ENCODE assay signal across 1 cellular context in the genomic region with DNA sequence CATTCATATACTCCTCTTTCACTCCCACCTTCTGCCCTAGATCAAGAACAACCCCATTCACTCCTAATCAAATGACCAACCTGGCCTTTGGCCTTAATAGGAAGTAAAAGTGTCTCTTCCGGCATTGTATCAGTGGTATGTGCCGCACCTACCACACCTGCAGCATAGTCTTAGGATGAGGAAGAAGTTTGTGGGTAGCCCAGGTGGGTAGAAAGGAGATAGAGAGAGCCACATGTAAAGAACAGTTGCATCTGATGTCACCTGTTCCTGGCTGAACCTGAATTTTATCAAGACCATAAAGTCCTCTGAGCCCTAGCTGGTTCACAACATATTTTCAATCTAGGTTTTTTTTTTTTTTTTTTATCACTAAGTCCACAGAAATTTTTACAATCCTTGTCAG.
TF ChIP-seq lines count a peak whose summit lies in the region.

No MANE protein-coding gene starts in this region.

TF ChIP-seq in HepG2, 621 proteins besides CTCF, POLR2A, EP300 and RAD21:
- TF ChIP-seq MTA3 (CRISPR knock-in tag; IDR thresholded peaks at IDR 0.05) (no peak), GTF2F1 (IDR thresholded peaks at IDR 0.05; ENCODE audit: low read length) (no peak), FLYWCH1 (CRISPR knock-in tag; IDR thresholded peaks at IDR 0.05) (no peak), POLR2AphosphoS2 (IDR thresholded peaks at IDR 0.05; ENCODE audit: low read depth, low read length) (no peak), NCOA1 (CRISPR knock-in tag; IDR thresholded peaks at IDR 0.05) (no peak), ATRX (CRISPR knock-in tag; IDR thresholded peaks at IDR 0.05; ENCODE audit: borderline replicate concordance) (no peak), HOXA7 (CRISPR knock-in tag; IDR thresholded peaks at IDR 0.05) (no peak), ZNF761 (CRISPR knock-in tag; conservative IDR thresholded peaks at IDR 0.05) (no peak), NCOR1 (IDR thresholded peaks at IDR 0.05; ENCODE audit: borderline replicate concordance, low read length) (no peak), ZNF407 (CRISPR knock-in tag; IDR thresholded peaks at IDR 0.05; ENCODE audit: not compliant biosample characterization) (no peak), NR2F1 (CRISPR knock-in tag; IDR thresholded peaks at IDR 0.05) (no peak), KLF13 (CRISPR knock-in tag; IDR thresholded peaks at IDR 0.05) (no peak), ZNF510 (CRISPR knock-in tag; IDR thresholded peaks at IDR 0.05; ENCODE audit: low read depth) (no peak), ZNF556 (CRISPR knock-in tag; IDR thresholded peaks at IDR 0.05; ENCODE audit: borderline replicate concordance) (no peak), TAF15 (IDR thresholded peaks at IDR 0.05; ENCODE audit: low read depth, low read length, poor library complexity, severe bottlenecking) (no peak), ZNF687 (CRISPR knock-in tag; IDR thresholded peaks at IDR 0.05) (no peak), NFIB (CRISPR knock-in tag; IDR thresholded peaks at IDR 0.05; ENCODE audit: borderline replicate concordance) (no peak), SMC3 (IDR thresholded peaks at IDR 0.05; ENCODE audit: low read length) (no peak), ATF5 (CRISPR knock-in tag; IDR thresholded peaks at IDR 0.05; ENCODE audit: low read depth) (no peak)
- TF ChIP-seq, protein P1, sequence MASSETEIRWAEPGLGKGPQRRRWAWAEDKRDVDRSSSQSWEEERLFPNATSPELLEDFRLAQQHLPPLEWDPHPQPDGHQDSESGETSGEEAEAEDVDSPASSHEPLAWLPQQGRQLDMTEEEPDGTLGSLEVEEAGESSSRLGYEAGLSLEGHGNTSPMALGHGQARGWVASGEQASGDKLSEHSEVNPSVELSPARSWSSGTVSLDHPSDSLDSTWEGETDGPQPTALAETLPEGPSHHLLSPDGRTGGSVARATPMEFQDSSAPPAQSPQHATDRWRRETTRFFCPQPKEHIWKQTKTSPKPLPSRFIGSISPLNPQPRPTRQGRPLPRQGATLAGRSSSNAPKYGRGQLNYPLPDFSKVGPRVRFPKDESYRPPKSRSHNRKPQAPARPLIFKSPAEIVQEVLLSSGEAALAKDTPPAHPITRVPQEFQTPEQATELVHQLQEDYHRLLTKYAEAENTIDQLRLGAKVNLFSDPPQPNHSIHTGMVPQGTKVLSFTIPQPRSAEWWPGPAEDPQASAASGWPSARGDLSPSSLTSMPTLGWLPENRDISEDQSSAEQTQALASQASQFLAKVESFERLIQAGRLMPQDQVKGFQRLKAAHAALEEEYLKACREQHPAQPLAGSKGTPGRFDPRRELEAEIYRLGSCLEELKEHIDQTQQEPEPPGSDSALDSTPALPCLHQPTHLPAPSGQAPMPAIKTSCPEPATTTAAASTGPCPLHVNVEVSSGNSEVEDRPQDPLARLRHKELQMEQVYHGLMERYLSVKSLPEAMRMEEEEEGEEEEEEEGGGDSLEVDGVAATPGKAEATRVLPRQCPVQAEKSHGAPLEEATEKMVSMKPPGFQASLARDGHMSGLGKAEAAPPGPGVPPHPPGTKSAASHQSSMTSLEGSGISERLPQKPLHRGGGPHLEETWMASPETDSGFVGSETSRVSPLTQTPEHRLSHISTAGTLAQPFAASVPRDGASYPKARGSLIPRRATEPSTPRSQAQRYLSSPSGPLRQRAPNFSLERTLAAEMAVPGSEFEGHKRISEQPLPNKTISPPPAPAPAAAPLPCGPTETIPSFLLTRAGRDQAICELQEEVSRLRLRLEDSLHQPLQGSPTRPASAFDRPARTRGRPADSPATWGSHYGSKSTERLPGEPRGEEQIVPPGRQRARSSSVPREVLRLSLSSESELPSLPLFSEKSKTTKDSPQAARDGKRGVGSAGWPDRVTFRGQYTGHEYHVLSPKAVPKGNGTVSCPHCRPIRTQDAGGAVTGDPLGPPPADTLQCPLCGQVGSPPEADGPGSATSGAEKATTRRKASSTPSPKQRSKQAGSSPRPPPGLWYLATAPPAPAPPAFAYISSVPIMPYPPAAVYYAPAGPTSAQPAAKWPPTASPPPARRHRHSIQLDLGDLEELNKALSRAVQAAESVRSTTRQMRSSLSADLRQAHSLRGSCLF (CRISPR knock-in tag; IDR thresholded peaks at IDR 0.05; ENCODE audit: borderline replicate concordance), result no peak
